ENCODE assay signal across 2 cellular contexts in genomic region chr13:98775386-98775785, GRCh38.
TF ChIP-seq lines count a peak whose summit lies in the region.

No MANE protein-coding gene starts in this region.

TF ChIP-seq in HepG2, 621 proteins besides CTCF, POLR2A, EP300 and RAD21:
- no peak for TF ChIP-seq MLLT10 (CRISPR knock-in tag; IDR thresholded peaks at IDR 0.05)

TF ChIP-seq in HCT116, 20 proteins besides CTCF, POLR2A, EP300 and RAD21:
- no peak for TF ChIP-seq JUND (IDR thresholded peaks at IDR 0.05)
- TF ChIP-seq ZNF274 (IDR thresholded peaks at IDR 0.05; ENCODE audit: low read depth, low read length), result no peak
- TF ChIP-seq MAX (IDR thresholded peaks at IDR 0.05), result no peak
- TF ChIP-seq YY1 (IDR thresholded peaks at IDR 0.05; ENCODE audit: extremely low read depth, insufficient replicate concordance, low read depth, low read length), result no peak
- no peak for TF ChIP-seq SIN3A (IDR thresholded peaks at IDR 0.05; ENCODE audit: low read depth)
- TF ChIP-seq SP1 (IDR thresholded peaks at IDR 0.05; ENCODE audit: low read depth), result no peak
- TF ChIP-seq CBX3 (IDR thresholded peaks at IDR 0.05; ENCODE audit: low read depth), result no peak
TF ChIP-seq in HCT116: peak in this region for 0.
